In the genomic region with DNA sequence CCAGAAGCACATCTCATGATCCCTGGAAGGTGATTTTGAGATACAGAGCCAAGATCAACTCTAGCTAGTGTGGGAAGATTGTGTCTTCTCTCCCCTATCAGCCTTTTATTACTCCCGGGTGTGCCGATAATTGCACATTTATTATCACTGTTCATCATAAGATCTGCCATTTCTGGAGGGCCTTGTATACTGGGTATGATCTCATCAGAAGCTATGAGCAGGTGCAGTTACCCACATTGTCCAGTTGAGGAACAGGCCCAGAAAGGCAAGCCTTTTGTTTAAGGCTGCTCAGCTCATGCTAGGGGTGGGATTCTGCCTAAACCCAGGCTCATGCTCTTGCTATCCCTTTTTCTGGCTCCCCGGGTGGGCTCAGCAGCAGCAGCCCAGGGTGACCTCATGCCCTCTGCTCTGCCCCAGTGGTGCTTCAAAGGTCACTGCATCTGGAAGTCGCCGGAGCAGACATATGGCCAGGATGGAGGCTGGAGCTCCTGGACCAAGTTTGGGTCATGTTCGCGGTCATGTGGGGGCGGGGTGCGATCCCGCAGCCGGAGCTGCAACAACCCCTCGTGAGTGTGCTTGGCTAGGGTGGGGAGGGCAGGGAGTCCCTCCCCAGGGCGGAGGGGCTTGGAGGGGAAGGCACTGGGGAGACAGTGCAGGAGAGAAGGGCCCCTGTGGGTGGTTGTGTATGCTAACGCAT, we compare ENCODE assay signal across 3 cellular contexts.
TF ChIP-seq lines count a peak whose summit lies in the region.

No MANE protein-coding gene starts in this region.

TF ChIP-seq in A549, 52 proteins besides CTCF, POLR2A, EP300 and RAD21 (continues in another document):
- TF ChIP-seq JUNB (IDR thresholded peaks at IDR 0.05) (no peak), RFX5 (IDR thresholded peaks at IDR 0.05) (no peak), MAFK (IDR thresholded peaks at IDR 0.05; ENCODE audit: partially characterized antibody) (no peak), NR3C1 (IDR thresholded peaks at IDR 0.05) (no peak), TP53 (CRISPR knock-in tag; IDR thresholded peaks at IDR 0.05) (no peak), MAZ (IDR thresholded peaks at IDR 0.05; ENCODE audit: borderline replicate concordance, low read depth, low read length) (no peak), KDM1A (IDR thresholded peaks at IDR 0.05; ENCODE audit: low read depth) (no peak), GATA3 (IDR thresholded peaks at IDR 0.05; ENCODE audit: borderline replicate concordance) (no peak), EHMT2 (IDR thresholded peaks at IDR 0.05; ENCODE audit: low read depth) (no peak), CEBPB (IDR thresholded peaks at IDR 0.05) (no peak), RARB (CRISPR knock-in tag; IDR thresholded peaks at IDR 0.05) (no peak), ZSCAN20 (CRISPR knock-in tag; IDR thresholded peaks at IDR 0.05) (no peak), HEYL (CRISPR knock-in tag; IDR thresholded peaks at IDR 0.05) (no peak), BHLHE40 (IDR thresholded peaks at IDR 0.05; ENCODE audit: low read depth, low read length) (no peak), HOXA7 (CRISPR knock-in tag; IDR thresholded peaks at IDR 0.05) (no peak)
- TF ChIP-seq, protein P1, sequence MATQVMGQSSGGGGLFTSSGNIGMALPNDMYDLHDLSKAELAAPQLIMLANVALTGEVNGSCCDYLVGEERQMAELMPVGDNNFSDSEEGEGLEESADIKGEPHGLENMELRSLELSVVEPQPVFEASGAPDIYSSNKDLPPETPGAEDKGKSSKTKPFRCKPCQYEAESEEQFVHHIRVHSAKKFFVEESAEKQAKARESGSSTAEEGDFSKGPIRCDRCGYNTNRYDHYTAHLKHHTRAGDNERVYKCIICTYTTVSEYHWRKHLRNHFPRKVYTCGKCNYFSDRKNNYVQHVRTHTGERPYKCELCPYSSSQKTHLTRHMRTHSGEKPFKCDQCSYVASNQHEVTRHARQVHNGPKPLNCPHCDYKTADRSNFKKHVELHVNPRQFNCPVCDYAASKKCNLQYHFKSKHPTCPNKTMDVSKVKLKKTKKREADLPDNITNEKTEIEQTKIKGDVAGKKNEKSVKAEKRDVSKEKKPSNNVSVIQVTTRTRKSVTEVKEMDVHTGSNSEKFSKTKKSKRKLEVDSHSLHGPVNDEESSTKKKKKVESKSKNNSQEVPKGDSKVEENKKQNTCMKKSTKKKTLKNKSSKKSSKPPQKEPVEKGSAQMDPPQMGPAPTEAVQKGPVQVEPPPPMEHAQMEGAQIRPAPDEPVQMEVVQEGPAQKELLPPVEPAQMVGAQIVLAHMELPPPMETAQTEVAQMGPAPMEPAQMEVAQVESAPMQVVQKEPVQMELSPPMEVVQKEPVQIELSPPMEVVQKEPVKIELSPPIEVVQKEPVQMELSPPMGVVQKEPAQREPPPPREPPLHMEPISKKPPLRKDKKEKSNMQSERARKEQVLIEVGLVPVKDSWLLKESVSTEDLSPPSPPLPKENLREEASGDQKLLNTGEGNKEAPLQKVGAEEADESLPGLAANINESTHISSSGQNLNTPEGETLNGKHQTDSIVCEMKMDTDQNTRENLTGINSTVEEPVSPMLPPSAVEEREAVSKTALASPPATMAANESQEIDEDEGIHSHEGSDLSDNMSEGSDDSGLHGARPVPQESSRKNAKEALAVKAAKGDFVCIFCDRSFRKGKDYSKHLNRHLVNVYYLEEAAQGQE (IDR thresholded peaks at IDR 0.05) = no peak
- TF ChIP-seq, protein P2, sequence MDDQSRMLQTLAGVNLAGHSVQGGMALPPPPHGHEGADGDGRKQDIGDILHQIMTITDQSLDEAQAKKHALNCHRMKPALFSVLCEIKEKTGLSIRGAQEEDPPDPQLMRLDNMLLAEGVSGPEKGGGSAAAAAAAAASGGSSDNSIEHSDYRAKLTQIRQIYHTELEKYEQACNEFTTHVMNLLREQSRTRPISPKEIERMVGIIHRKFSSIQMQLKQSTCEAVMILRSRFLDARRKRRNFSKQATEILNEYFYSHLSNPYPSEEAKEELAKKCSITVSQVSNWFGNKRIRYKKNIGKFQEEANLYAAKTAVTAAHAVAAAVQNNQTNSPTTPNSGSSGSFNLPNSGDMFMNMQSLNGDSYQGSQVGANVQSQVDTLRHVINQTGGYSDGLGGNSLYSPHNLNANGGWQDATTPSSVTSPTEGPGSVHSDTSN (IDR thresholded peaks at IDR 0.05) = no peak
- TF ChIP-seq, protein P3, sequence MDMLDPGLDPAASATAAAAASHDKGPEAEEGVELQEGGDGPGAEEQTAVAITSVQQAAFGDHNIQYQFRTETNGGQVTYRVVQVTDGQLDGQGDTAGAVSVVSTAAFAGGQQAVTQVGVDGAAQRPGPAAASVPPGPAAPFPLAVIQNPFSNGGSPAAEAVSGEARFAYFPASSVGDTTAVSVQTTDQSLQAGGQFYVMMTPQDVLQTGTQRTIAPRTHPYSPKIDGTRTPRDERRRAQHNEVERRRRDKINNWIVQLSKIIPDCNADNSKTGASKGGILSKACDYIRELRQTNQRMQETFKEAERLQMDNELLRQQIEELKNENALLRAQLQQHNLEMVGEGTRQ (IDR thresholded peaks at IDR 0.05) = no peak

TF ChIP-seq in GM12878, 131 proteins besides CTCF, POLR2A, EP300 and RAD21:
- no peak for TF ChIP-seq JUND (IDR thresholded peaks at IDR 0.05; ENCODE audit: low read depth, low read length)
- TF ChIP-seq STAT3 (IDR thresholded peaks at IDR 0.05; ENCODE audit: low read depth, low read length) = no peak
- no peak for TF ChIP-seq ZBED1 (IDR thresholded peaks at IDR 0.05; ENCODE audit: borderline replicate concordance)
- TF ChIP-seq EZH2 (IDR thresholded peaks at IDR 0.05; ENCODE audit: borderline replicate concordance, control insufficient read depth, low read depth, low read length) = no peak
- no peak for TF ChIP-seq CREB1 (IDR thresholded peaks at IDR 0.05; ENCODE audit: low read depth)
- TF ChIP-seq, protein P4, sequence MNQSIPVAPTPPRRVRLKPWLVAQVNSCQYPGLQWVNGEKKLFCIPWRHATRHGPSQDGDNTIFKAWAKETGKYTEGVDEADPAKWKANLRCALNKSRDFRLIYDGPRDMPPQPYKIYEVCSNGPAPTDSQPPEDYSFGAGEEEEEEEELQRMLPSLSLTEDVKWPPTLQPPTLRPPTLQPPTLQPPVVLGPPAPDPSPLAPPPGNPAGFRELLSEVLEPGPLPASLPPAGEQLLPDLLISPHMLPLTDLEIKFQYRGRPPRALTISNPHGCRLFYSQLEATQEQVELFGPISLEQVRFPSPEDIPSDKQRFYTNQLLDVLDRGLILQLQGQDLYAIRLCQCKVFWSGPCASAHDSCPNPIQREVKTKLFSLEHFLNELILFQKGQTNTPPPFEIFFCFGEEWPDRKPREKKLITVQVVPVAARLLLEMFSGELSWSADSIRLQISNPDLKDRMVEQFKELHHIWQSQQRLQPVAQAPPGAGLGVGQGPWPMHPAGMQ (IDR thresholded peaks at IDR 0.05; ENCODE audit: borderline replicate concordance) = no peak
- TF ChIP-seq CHD1 (IDR thresholded peaks at IDR 0.05; ENCODE audit: low read depth, low read length) = no peak

TF ChIP-seq in HepG2, 621 proteins besides CTCF, POLR2A, EP300 and RAD21:
- TF ChIP-seq NFIB (CRISPR knock-in tag; IDR thresholded peaks at IDR 0.05; ENCODE audit: borderline replicate concordance) = no peak
- no peak for TF ChIP-seq PCBP2 (optimal IDR thresholded peaks at IDR 0.05; ENCODE audit: low read depth, low read length, poor library complexity, severe bottlenecking)
- TF ChIP-seq, protein P5, sequence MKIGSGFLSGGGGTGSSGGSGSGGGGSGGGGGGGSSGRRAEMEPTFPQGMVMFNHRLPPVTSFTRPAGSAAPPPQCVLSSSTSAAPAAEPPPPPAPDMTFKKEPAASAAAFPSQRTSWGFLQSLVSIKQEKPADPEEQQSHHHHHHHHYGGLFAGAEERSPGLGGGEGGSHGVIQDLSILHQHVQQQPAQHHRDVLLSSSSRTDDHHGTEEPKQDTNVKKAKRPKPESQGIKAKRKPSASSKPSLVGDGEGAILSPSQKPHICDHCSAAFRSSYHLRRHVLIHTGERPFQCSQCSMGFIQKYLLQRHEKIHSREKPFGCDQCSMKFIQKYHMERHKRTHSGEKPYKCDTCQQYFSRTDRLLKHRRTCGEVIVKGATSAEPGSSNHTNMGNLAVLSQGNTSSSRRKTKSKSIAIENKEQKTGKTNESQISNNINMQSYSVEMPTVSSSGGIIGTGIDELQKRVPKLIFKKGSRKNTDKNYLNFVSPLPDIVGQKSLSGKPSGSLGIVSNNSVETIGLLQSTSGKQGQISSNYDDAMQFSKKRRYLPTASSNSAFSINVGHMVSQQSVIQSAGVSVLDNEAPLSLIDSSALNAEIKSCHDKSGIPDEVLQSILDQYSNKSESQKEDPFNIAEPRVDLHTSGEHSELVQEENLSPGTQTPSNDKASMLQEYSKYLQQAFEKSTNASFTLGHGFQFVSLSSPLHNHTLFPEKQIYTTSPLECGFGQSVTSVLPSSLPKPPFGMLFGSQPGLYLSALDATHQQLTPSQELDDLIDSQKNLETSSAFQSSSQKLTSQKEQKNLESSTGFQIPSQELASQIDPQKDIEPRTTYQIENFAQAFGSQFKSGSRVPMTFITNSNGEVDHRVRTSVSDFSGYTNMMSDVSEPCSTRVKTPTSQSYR (CRISPR knock-in tag; IDR thresholded peaks at IDR 0.05; ENCODE audit: borderline replicate concordance) = no peak
- no peak for TF ChIP-seq PRPF4 (IDR thresholded peaks at IDR 0.05; ENCODE audit: low read depth, low read length, poor library complexity, severe bottlenecking)
- TF ChIP-seq PTBP1 (IDR thresholded peaks at IDR 0.05; ENCODE audit: low read depth, low read length, poor library complexity, severe bottlenecking) = no peak
- TF ChIP-seq ZNF329 (CRISPR knock-in tag; IDR thresholded peaks at IDR 0.05; ENCODE audit: low read depth) = no peak
- TF ChIP-seq, protein P6, sequence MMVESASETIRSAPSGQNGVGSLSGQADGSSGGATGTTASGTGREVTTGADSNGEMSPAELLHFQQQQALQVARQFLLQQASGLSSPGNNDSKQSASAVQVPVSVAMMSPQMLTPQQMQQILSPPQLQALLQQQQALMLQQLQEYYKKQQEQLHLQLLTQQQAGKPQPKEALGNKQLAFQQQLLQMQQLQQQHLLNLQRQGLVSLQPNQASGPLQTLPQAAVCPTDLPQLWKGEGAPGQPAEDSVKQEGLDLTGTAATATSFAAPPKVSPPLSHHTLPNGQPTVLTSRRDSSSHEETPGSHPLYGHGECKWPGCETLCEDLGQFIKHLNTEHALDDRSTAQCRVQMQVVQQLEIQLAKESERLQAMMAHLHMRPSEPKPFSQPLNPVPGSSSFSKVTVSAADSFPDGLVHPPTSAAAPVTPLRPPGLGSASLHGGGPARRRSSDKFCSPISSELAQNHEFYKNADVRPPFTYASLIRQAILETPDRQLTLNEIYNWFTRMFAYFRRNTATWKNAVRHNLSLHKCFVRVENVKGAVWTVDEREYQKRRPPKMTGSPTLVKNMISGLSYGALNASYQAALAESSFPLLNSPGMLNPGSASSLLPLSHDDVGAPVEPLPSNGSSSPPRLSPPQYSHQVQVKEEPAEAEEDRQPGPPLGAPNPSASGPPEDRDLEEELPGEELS (CRISPR knock-in tag; IDR thresholded peaks at IDR 0.05) = no peak
- no peak for TF ChIP-seq ZNF766 (CRISPR knock-in tag; IDR thresholded peaks at IDR 0.05; ENCODE audit: borderline replicate concordance)
- no peak for TF ChIP-seq ZNF292 (CRISPR knock-in tag; IDR thresholded peaks at IDR 0.05; ENCODE audit: borderline replicate concordance, low read depth)
- TF ChIP-seq HNRNPH1 (optimal IDR thresholded peaks at IDR 0.05; ENCODE audit: low read depth, low read length) = no peak
- no peak for TF ChIP-seq ATAD3A (CRISPR knock-in tag; IDR thresholded peaks at IDR 0.05)
